ENCODE assay signal across 18 cellular contexts in genomic region chr22:49955581-49956417, GRCh38. TPM values are rescaled to one million over a fixed set of nuclear protein-coding genes. Genes with fewer than 3 reads are reported as not detected.
A peak's percentile ranks its signal among the peaks of the same experiment; 100 is the strongest.
DNase-seq lines count a peak whose midpoint lies in the region; ATAC-seq and TF ChIP-seq lines count a peak whose summit lies in the region.
"Had no signal": no experiment of that assay in that cellular context is flagged by ENCODE, and none has a peak within 500 bp of the region (broad histone marks: within the 10 kb centered on the region; RNA-seq: fewer than 3 reads in every experiment).

No MANE protein-coding gene starts in this region.

- H3K27me3 ChIP-seq in trophoblast cell (ENCODE audit: insufficient read depth, low read length) (no peaks in the 10 kb centered on the region), upper lobe of right lung (no peaks in the 10 kb centered on the region)

- H3K9ac ChIP-seq in trophoblast cell (ENCODE audit: low read length), result no peak overlapping the region
- H3K9ac ChIP-seq: GM23248 had no signal

- no peak overlapping the region for H2AFZ ChIP-seq in trophoblast cell (ENCODE audit: insufficient read depth, low read length, poor library complexity)
- H2AFZ ChIP-seq: GM23248 had no signal

- intact Hi-C loops in Right ventricle myocardium inferior (cut with DNase I), result no loop called here
- intact Hi-C loops in cardiac septum (cut with DNase I), result no loop called here
- intact Hi-C loops in upper lobe of right lung (cut with DNase I), result no loop called here

- H3K27ac Mint-ChIP-seq in T-helper 17 cell, result no peak overlapping the region
- H3K27ac Mint-ChIP-seq: activated CD4-positive, alpha-beta memory T cell treated with anti-CD3 and anti-CD28 coated beads, Interleukin-2, amount 10 ng/mL, durations not matched to agents 7 days and 5 days had no signal

- H2BK5ac ChIP-seq in trophoblast cell (ENCODE audit: low read depth, low read length, poor library complexity), result no peak overlapping the region

- H3K36me3 ChIP-seq in trophoblast cell (ENCODE audit: control insufficient read depth in 1 of 2, insufficient read depth in 2 of 2, low read length in 2 of 2) (no peaks in the 10 kb centered on the region), upper lobe of right lung (no peaks in the 10 kb centered on the region)

- no peaks in the 10 kb centered on the region for H3K27me3 Mint-ChIP-seq in T-helper 17 cell
- H3K27me3 Mint-ChIP-seq: activated CD4-positive, alpha-beta memory T cell treated with anti-CD3 and anti-CD28 coated beads, Interleukin-2, amount 10 ng/mL, durations not matched to agents 7 days and 5 days had no signal

- peaks cover 8% of the 10 kb centered on the region for H3K4me1 Mint-ChIP-seq in T-helper 17 cell

- peak overlapping the region; percentile 42 for H2BK12ac ChIP-seq in trophoblast cell (ENCODE audit: low read length)

- no peak overlapping the region for H4K8ac ChIP-seq in trophoblast cell (ENCODE audit: low read depth, low read length)

- H2AK5ac ChIP-seq in trophoblast cell (ENCODE audit: low read length), result no peak overlapping the region

- TF ChIP-seq CTCF in upper lobe of right lung (IDR thresholded peaks at IDR 0.05), result no peak

- peaks cover 19% of the 10 kb centered on the region for H3K79me2 ChIP-seq in trophoblast cell (ENCODE audit: control insufficient read depth, insufficient read depth, low read length, poor library complexity)

- H3K4me1 ChIP-seq in trophoblast cell (ENCODE audit: control insufficient read depth in 1 of 2, insufficient read depth in 2 of 2, low read length in 2 of 2) (peaks cover 40 to 49% of the 10 kb centered on the region in 2 experiments), upper lobe of right lung (peaks cover 74% of the 10 kb centered on the region)

- no peak overlapping the region for H4K12ac ChIP-seq in trophoblast cell (ENCODE audit: low read depth, low read length)

- peak; percentile 64 for DNase-seq in Right ventricle myocardium inferior (ENCODE audit: missing footprints)
- DNase-seq in cardiac septum (ENCODE audit: low spot score), result no peak
- DNase-seq in left lobe of liver (ENCODE audit: low spot score), result peak; percentile 88
- no peak for DNase-seq in trophoblast cell
- no peak for DNase-seq in upper lobe of right lung
- DNase-seq in T-helper 17 cell, result no peak
- no peak for DNase-seq in activated CD4-positive, alpha-beta T cell treated with anti-CD3 and anti-CD28 coated beads for 48 hours
- DNase-seq: activated CD4-positive, alpha-beta memory T cell treated with anti-CD3 and anti-CD28 coated beads, Interleukin-2, amount 10 ng/mL, durations not matched to agents 7 days and 5 days; activated naive CD4-positive, alpha-beta T cell; activated T-cell treated with anti-CD3 and anti-CD28 coated beads, Interleukin-2, amount 50 U/mL, for 1 hour; GM23248; NCI-H526 had no signal

- H3K4me3 ChIP-seq in trophoblast cell (ENCODE audit: low read depth, low read length) (no peak overlapping the region), upper lobe of right lung (no peak overlapping the region)
- H3K4me3 ChIP-seq: GM23248 had no signal

- H3K9me3 ChIP-seq in trophoblast cell (ENCODE audit: insufficient read depth, low read depth, low read length) (peaks cover 2% of the 10 kb centered on the region), upper lobe of right lung (no peaks in the 10 kb centered on the region), T-helper 17 cell (ENCODE audit: control insufficient read depth, low read length, poor library complexity, severe bottlenecking) (no peaks in the 10 kb centered on the region)

- no peak for ATAC-seq in Right ventricle myocardium inferior
- peak; percentile 36 for ATAC-seq in left lobe of liver
- ATAC-seq in upper lobe of right lung, result no peak
- no peak for ATAC-seq in T-helper 17 cell
- ATAC-seq in HG03460 (IDR thresholded peaks at IDR 0.05; ENCODE audit: unreplicated experiment), result no peak

- H3K79me1 ChIP-seq in trophoblast cell (ENCODE audit: low read length), result peaks cover 46% of the 10 kb centered on the region

- H3K23ac ChIP-seq in trophoblast cell (ENCODE audit: low read length), result no peak overlapping the region

- H3K14ac ChIP-seq in trophoblast cell (ENCODE audit: low read length), result no peak overlapping the region

- H3K4me2 ChIP-seq in trophoblast cell (ENCODE audit: low read length), result no peak overlapping the region

- H3K27ac ChIP-seq in trophoblast cell (ENCODE audit: low read depth, low read length) (no peak overlapping the region), upper lobe of right lung (peak overlapping the region; percentile 81)
- H3K27ac ChIP-seq: GM23248 had no signal

- no peak overlapping the region for H3K4me3 Mint-ChIP-seq in T-helper 17 cell
- H3K4me3 Mint-ChIP-seq: activated CD4-positive, alpha-beta memory T cell treated with anti-CD3 and anti-CD28 coated beads, Interleukin-2, amount 10 ng/mL, durations not matched to agents 7 days and 5 days had no signal

- no peak overlapping the region for H2BK120ac ChIP-seq in trophoblast cell (ENCODE audit: insufficient read depth, low read length, poor library complexity)

- no peak overlapping the region for H3K4ac ChIP-seq in trophoblast cell (ENCODE audit: low read depth, low read length)

- no CpG with 5 or more reads among the region's 22 CpGs for WGBS in trophoblast cell (ENCODE audit: extremely low coverage, insufficient coverage, insufficient read length)

- no peak overlapping the region for H3K18ac ChIP-seq in trophoblast cell (ENCODE audit: low read length)

- no peaks in the 10 kb centered on the region for H3K36me3 Mint-ChIP-seq in T-helper 17 cell (ENCODE audit: low read depth)

- peak overlapping the region; percentile 52 for H4K91ac ChIP-seq in trophoblast cell (ENCODE audit: low read depth, low read length)

RNA-seq across cellular contexts. Expression of gene PIM3, which starts 4.8 kb away (rescaled TPM):
- total RNA-seq in Right ventricle myocardium inferior (56.9 TPM), cardiac septum (31.3 TPM), left lobe of liver (36.8 TPM), upper lobe of right lung (119 TPM), T-helper 17 cell (100 to 1,000 TPM; 227 to 241 TPM)
- polyA plus RNA-seq in trophoblast cell (2013), result 66.6 and 72.8 TPM in 2 replicates

RNA-seq across cellular contexts. Expression of gene CRELD2, which starts 37.4 kb away (rescaled TPM):
- 30.6 TPM for total RNA-seq in Right ventricle myocardium inferior
- 32.9 TPM for total RNA-seq in cardiac septum
- total RNA-seq in left lobe of liver, result 65.1 TPM
- 42.2 and 46.8 TPM in 2 replicates for polyA plus RNA-seq in trophoblast cell (2013)
- 44.2 TPM for total RNA-seq in upper lobe of right lung
- total RNA-seq in T-helper 17 cell, result 10 to 100 TPM; 28.1 to 36.7 TPM

RNA-seq across cellular contexts. Expression of gene ALG12, which starts 37.6 kb away (rescaled TPM):
- total RNA-seq in Right ventricle myocardium inferior (16.4 TPM), cardiac septum (14.3 TPM), left lobe of liver (19.1 TPM), upper lobe of right lung (28.1 TPM), T-helper 17 cell (10 to 100 TPM; 13.7 to 15.4 TPM)
- 22.3 and 22.8 TPM in 2 replicates for polyA plus RNA-seq in trophoblast cell (2013)

RNA-seq across cellular contexts. Expression of gene IL17REL, which starts 56.8 kb away (rescaled TPM):
- not detected for total RNA-seq in Right ventricle myocardium inferior
- not detected for total RNA-seq in cardiac septum
- not detected for total RNA-seq in left lobe of liver
- 0.01 TPM in 1 of 2 replicates, not detected in the other for polyA plus RNA-seq in trophoblast cell (2013)
- total RNA-seq in upper lobe of right lung, result not detected
- total RNA-seq in T-helper 17 cell, result not detected
- total RNA-seq: A172; activated CD4-positive, alpha-beta memory T cell treated with anti-CD3 and anti-CD28 coated beads, Interleukin-2, amount 10 ng/mL, durations not matched to agents 7 days and 5 days; GM23248; LHCN-M2 had no signal
- polyA plus RNA-seq: BJ, fibroblast of lung, GM23248, neural cell had no signal

Comparison
In these comparisons a context has a peak if more than half of its experiments do, and no peak if none do; other contexts are left out.
1. DNase-seq: peak in Right ventricle myocardium inferior (single experiment) and left lobe of liver (single experiment); none in cardiac septum (single experiment), trophoblast cell (0 of 2), upper lobe of right lung (single experiment), T-helper 17 cell (0 of 3) and activated CD4-positive, alpha-beta T cell treated with anti-CD3 and anti-CD28 coated beads for 48 hours (single experiment).